ENCODE assay signal across 19 cellular contexts in the genomic region with DNA sequence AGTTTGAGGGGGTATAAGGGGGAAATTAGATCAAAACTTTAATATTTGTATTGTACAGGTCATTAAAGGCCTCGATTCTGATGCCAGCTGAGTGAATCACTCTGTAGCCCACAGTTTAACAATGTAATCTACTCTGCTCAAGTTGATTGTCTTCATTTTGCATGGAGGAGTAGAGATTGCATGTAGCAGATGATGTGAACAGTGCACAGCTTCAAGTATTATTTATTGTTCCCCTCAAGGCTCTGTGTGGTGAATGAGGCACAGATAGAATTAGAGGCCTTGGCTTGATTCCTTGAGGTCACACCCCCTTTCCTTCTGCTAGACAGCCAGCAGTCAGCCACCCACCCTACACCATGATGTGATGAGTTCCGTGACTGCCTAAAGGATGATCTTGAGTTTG. TPM values are rescaled to one million over a fixed set of nuclear protein-coding genes. Genes with fewer than 3 reads are reported as not detected.
DNase-seq lines count a peak whose midpoint lies in the region; ATAC-seq and TF ChIP-seq lines count a peak whose summit lies in the region.
"Had no signal": no experiment of that assay in that cellular context is flagged by ENCODE, and none has a peak within 500 bp of the region (broad histone marks: within the 10 kb centered on the region; RNA-seq: fewer than 3 reads in every experiment).

No MANE protein-coding gene starts in this region.

- ATAC-seq in CD4-positive, CD25-positive, alpha-beta regulatory T cell (ENCODE audit: low read depth in 2 of 2), result no peak
- ATAC-seq in psoas muscle, result no peak
- no peak for ATAC-seq in lower lobe of right lung
- no peak for ATAC-seq in HG03354 (IDR thresholded peaks at IDR 0.05; ENCODE audit: poor library complexity, severe bottlenecking, unreplicated experiment)
- ATAC-seq: A549; CD8-positive, alpha-beta T cell had no signal

- H3K4me1 Mint-ChIP-seq in CD4-positive, CD25-positive, alpha-beta regulatory T cell, result peaks cover 38 to 72% (median 51%) of the 10 kb centered on the region in 4 donors

- no peaks in the 10 kb centered on the region for H3K36me3 ChIP-seq in CD4-positive, CD25-positive, alpha-beta regulatory T cell (ENCODE audit: control insufficient read depth, insufficient read depth, low read length)
- peaks cover 0 to 69% of the 10 kb centered on the region in 2 donors for H3K36me3 ChIP-seq in psoas muscle (ENCODE audit: insufficient read depth in 1 of 2, low read depth in 1 of 2)
- H3K36me3 ChIP-seq in lower lobe of right lung, result no peaks in the 10 kb centered on the region
- no peaks in the 10 kb centered on the region for H3K36me3 ChIP-seq in HAP-1 (replicated peaks)

- intact Hi-C loops in psoas muscle (cut with DNase I) (no loop called here), lower lobe of right lung (cut with DNase I) (no loop called here)

- H3K36me3 Mint-ChIP-seq in CD4-positive, CD25-positive, alpha-beta regulatory T cell, result no peaks in the 10 kb centered on the region
- H3K36me3 Mint-ChIP-seq: CD8-positive, alpha-beta T cell had no signal

- H3K4me3 Mint-ChIP-seq in CD4-positive, CD25-positive, alpha-beta regulatory T cell, result peak overlapping the region in 1 of 4 donors; percentile 6
- H3K4me3 Mint-ChIP-seq: CD8-positive, alpha-beta T cell had no signal

- H3K27me3 ChIP-seq in CD4-positive, CD25-positive, alpha-beta regulatory T cell (ENCODE audit: control insufficient read depth, insufficient read depth, low read length), result no peaks in the 10 kb centered on the region
- H3K27me3 ChIP-seq in psoas muscle (ENCODE audit: insufficient read depth in 3 of 3, low read length in 2 of 3), result no peaks in the 10 kb centered on the region
- no peaks in the 10 kb centered on the region for H3K27me3 ChIP-seq in lower lobe of right lung (ENCODE audit: low read depth)
- no peaks in the 10 kb centered on the region for H3K27me3 ChIP-seq in HAP-1 (ENCODE audit: low read depth)

- no peak overlapping the region for H3K4me3 ChIP-seq in CD4-positive, CD25-positive, alpha-beta regulatory T cell (ENCODE audit: low read depth, low read length)
- no peak overlapping the region for H3K4me3 ChIP-seq in cardiac fibroblast (replicated peaks in 1 of 2; ENCODE audit: low read depth in 2 of 2, low read length in 2 of 2)
- no peak overlapping the region for H3K4me3 ChIP-seq in psoas muscle
- no peak overlapping the region for H3K4me3 ChIP-seq in lower lobe of right lung
- no peak overlapping the region for H3K4me3 ChIP-seq in HAP-1
- H3K4me3 ChIP-seq: A549 had no signal

- H3K4me1 ChIP-seq in CD4-positive, CD25-positive, alpha-beta regulatory T cell (ENCODE audit: control insufficient read depth, insufficient read depth, low read length, poor library complexity, severe bottlenecking), result peaks cover 46% of the 10 kb centered on the region
- peaks cover 36% of the 10 kb centered on the region for H3K4me1 ChIP-seq in psoas muscle
- H3K4me1 ChIP-seq in lower lobe of right lung, result peaks cover 12% of the 10 kb centered on the region
- H3K4me1 ChIP-seq in HAP-1, result no peaks in the 10 kb centered on the region
- H3K4me1 ChIP-seq: A549 had no signal

- H3K27ac Mint-ChIP-seq in CD4-positive, CD25-positive, alpha-beta regulatory T cell, result peak overlapping the region in 2 of 3 donors; percentile 29 to 91
- H3K27ac Mint-ChIP-seq: CD8-positive, alpha-beta T cell had no signal

- no peaks in the 10 kb centered on the region for H3K9me3 Mint-ChIP-seq in CD4-positive, CD25-positive, alpha-beta regulatory T cell
- H3K9me3 Mint-ChIP-seq: CD8-positive, alpha-beta T cell had no signal

- DNase-seq in CD4-positive, CD25-positive, alpha-beta regulatory T cell, result no peak
- peak; percentile 24 for DNase-seq in NCI-H226
- DNase-seq in cardiac fibroblast (ENCODE audit: low read depth in 2 of 2), result peak; percentile 20 to 25
- no peak for DNase-seq in psoas muscle
- no peak for DNase-seq in lower lobe of right lung
- DNase-seq in 8988T, result no peak
- DNase-seq in HAP-1 (ENCODE audit: low spot score in 2 of 2), result no peak
- DNase-seq: Calu3; CD8-positive, alpha-beta T cell; GOT3; NCI-H1092 treated with DMSO at 0.1 percent for 48 hours; NCI-H146; NCI-H2081; NCI-H2171 treated with DMSO at 0.1 percent for 48 hours; NCI-H446 treated with DMSO at 0.1 percent for 48 hours; NK-92 treated with Interleukin-12 subunit alpha and Interleukin-12 subunit beta, amount 100 ng/mL, for 24 hours; Right ventricle myocardium superior had no signal

- H3K9me3 ChIP-seq in CD4-positive, CD25-positive, alpha-beta regulatory T cell (ENCODE audit: control insufficient read depth in 2 of 2, low read length in 2 of 2), result no peaks in the 10 kb centered on the region
- H3K9me3 ChIP-seq in psoas muscle, result no peaks in the 10 kb centered on the region
- no peaks in the 10 kb centered on the region for H3K9me3 ChIP-seq in lower lobe of right lung
- no peaks in the 10 kb centered on the region for H3K9me3 ChIP-seq in HAP-1
- H3K9me3 ChIP-seq: A549 had no signal

- no peak overlapping the region for H3K27ac ChIP-seq in CD4-positive, CD25-positive, alpha-beta regulatory T cell (ENCODE audit: insufficient read depth, low read length, poor library complexity, severe bottlenecking)
- H3K27ac ChIP-seq in psoas muscle (peak overlapping the region; percentile 91), lower lobe of right lung (no peak overlapping the region)
- H3K27ac ChIP-seq: A549 had no signal

- no peaks in the 10 kb centered on the region for H3K27me3 Mint-ChIP-seq in CD4-positive, CD25-positive, alpha-beta regulatory T cell

- WGBS in psoas muscle, 3 donors, result 63 to 79% (median 68%) methylated on average over 2 of the region's 2 CpGs

- TF ChIP-seq CTCF in cardiac fibroblast (IDR thresholded peaks at IDR 0.05; ENCODE audit: low read depth, low read length) (no peak), psoas muscle (IDR thresholded peaks at IDR 0.05) (no peak), lower lobe of right lung (IDR thresholded peaks at IDR 0.05) (no peak)

- in situ Hi-C loops in HAP-1 (cut with MboI; ENCODE audit: low sequenced_read_pairs), result no loop called here

RNA-seq across cellular contexts. Expression of a gene that starts 38.1 kb away (rescaled TPM):
- total RNA-seq in CD4-positive, CD25-positive, alpha-beta regulatory T cell, result 0.47 TPM
- under 1 TPM; 0.16 to 0.31 (median 0.21) TPM for polyA plus RNA-seq in CD4-positive, CD25-positive, alpha-beta regulatory T cell
- total RNA-seq in psoas muscle, result 100 to 1,000 TPM; 128 to 230 (median 158) TPM
- 10 to 100 TPM in 2 of 3 donors, 1 to 10 TPM in 1; 1.8 to 40.7 (median 32.1) TPM for polyA plus RNA-seq in psoas muscle
- 1.1 TPM for total RNA-seq in lower lobe of right lung
- polyA plus RNA-seq: A549 had no signal

Comparison
In these comparisons a context has a peak if more than half of its experiments do, and no peak if none do; other contexts are left out.
1. DNase-seq: peak in NCI-H226 (single experiment) and cardiac fibroblast (2 of 2); none in CD4-positive, CD25-positive, alpha-beta regulatory T cell (0 of 3), psoas muscle (0 of 2), lower lobe of right lung (single experiment), 8988T (single experiment) and HAP-1 (0 of 2).
2. RNA of a gene that starts 38.1 kb away (total RNA-seq): 128 to 230 TPM in psoas muscle; 1.1 TPM in lower lobe of right lung (single experiment) and 0.47 TPM in CD4-positive, CD25-positive, alpha-beta regulatory T cell (single experiment); every median in the first group is over 10 times any median in the second.